Comparison of ENCODE assay signal across 13 cellular contexts in the genomic region with DNA sequence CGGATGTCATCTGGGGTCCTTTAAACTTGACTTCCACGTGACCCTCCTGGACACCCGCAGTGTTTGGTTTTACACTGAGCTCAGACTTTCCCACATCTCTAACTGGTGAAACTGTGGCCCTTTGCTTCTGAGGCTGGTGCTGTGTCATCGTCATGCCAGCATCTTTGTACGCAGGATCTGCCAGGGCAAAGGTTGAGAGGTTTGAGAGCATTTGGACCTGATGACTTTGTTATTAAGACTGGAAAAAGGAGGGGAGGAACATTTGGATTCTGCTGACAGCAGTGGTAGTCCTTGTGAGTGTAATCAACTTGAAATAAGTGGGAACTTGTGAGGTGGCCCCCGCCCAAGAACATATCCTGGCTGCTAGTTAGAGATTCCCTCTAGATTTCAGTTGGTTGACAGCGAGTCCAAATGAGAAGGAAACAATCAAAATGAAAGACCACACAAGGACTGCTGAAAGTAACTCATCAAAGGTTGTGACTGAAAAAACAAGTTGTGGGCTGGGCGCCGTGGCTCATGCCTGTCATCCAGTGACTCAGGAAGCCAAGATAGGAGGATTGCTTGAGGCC.
A peak's percentile ranks its signal among the peaks of the same experiment; 100 is the strongest.
DNase-seq lines count a peak whose midpoint lies in the region; ATAC-seq lines count a peak whose summit lies in the region.
"Had no signal": no experiment of that assay in that cellular context is flagged by ENCODE, and none has a peak within 500 bp of the region (broad histone marks: within the 10 kb centered on the region; RNA-seq: fewer than 3 reads in every experiment).

No MANE protein-coding gene starts in this region.

- H3K4me3 ChIP-seq in MG63 = no peak overlapping the region
- H3K4me3 ChIP-seq in naive thymus-derived CD4-positive, alpha-beta T cell (ENCODE audit: low read length) = no peak overlapping the region
- H3K4me3 ChIP-seq: K562, tibial artery had no signal

- no peaks in the 10 kb centered on the region for H3K27me3 ChIP-seq in MG63
- H3K27me3 ChIP-seq in naive thymus-derived CD4-positive, alpha-beta T cell (ENCODE audit: control insufficient read depth in 2 of 2, insufficient read depth in 2 of 2, low read length in 2 of 2) = no peaks in the 10 kb centered on the region
- H3K27me3 ChIP-seq: tibial artery had no signal

- peaks cover 3% of the 10 kb centered on the region; the same call in 1 of the 2 replicates for H3K9me3 ChIP-seq in MG63
- peaks cover 0 to 7% (median 0%) of the 10 kb centered on the region in 3 experiments for H3K9me3 ChIP-seq in naive thymus-derived CD4-positive, alpha-beta T cell (ENCODE audit: control insufficient read depth in 2 of 3, low read length in 3 of 3)

- ATAC-seq in activated naive CD4-positive, alpha-beta T cell treated with anti-CD3 and anti-CD28 coated beads, Interleukin-2, amount 50 U/mL, for 72 hours = peak; percentile 85 to 87
- ATAC-seq in naive thymus-derived CD4-positive, alpha-beta T cell = peak; percentile 78
- ATAC-seq in HG03521 (IDR thresholded peaks at IDR 0.05; ENCODE audit: unreplicated experiment) = no peak
- ATAC-seq: K562 had no signal

- H3K27ac Mint-ChIP-seq in activated naive CD4-positive, alpha-beta T cell treated with anti-CD3 and anti-CD28 coated beads, Interleukin-2, amount 50 U/mL, for 72 hours = peak overlapping the region; percentile 9 to 82
- H3K27ac Mint-ChIP-seq in naive thymus-derived CD4-positive, alpha-beta T cell = peak overlapping the region in 3 of 9 donors; percentile 36 to 46 (median 38)
- H3K27ac Mint-ChIP-seq: dendritic cell treated with granulocyte-macrophage colony-stimulating factor and Interleukin-4, amounts not matched to agents 40 ng/mL and 50 ng/mL, for 4 days had no signal

- H3K27ac ChIP-seq in naive thymus-derived CD4-positive, alpha-beta T cell (ENCODE audit: low read depth, low read length) = no peak overlapping the region
- H3K27ac ChIP-seq: tibial artery had no signal

- DNase-seq in Ammon's horn (ENCODE audit: low spot score) (peak; percentile 44), MG63 (peak; percentile 39), GM19238 (ENCODE audit: insufficient read length, low spot score) (no peak), MV-4-11 (lab: John Stamatoyannopoulos, UW) (no peak), HCEC 1CT (no peak)
- DNase-seq in activated naive CD4-positive, alpha-beta T cell treated with anti-CD3 and anti-CD28 coated beads, Interleukin-2, amount 50 U/mL, for 72 hours (ENCODE audit: low spot score in 2 of 2) = peak; percentile 72 to 73
- DNase-seq in naive thymus-derived CD4-positive, alpha-beta T cell = peak in 1 of 9 donors; percentile 59
- DNase-seq: CD4-positive, alpha-beta memory T cell; SHP77 had no signal

- CTCF ChIA-PET in naive thymus-derived CD4-positive, alpha-beta T cell (lab: Charles Lee) = interaction anchor here (0.7 to 1.0 kb wide), 5 partner anchors 14 to 117 kb away, joined by 3 read pairs; no protein-coding TSS in a partner anchor

- no peaks in the 10 kb centered on the region for H3K27me3 Mint-ChIP-seq in naive thymus-derived CD4-positive, alpha-beta T cell

- peaks cover 7 to 19% of the 10 kb centered on the region in 2 donors for H3K36me3 Mint-ChIP-seq in activated naive CD4-positive, alpha-beta T cell treated with anti-CD3 and anti-CD28 coated beads, Interleukin-2, amount 50 U/mL, for 72 hours
- H3K36me3 Mint-ChIP-seq in naive thymus-derived CD4-positive, alpha-beta T cell = peaks cover 0 to 10% (median 0%) of the 10 kb centered on the region in 5 donors

- peaks cover 0 to 11% of the 10 kb centered on the region in 2 donors for H3K9me3 Mint-ChIP-seq in activated naive CD4-positive, alpha-beta T cell treated with anti-CD3 and anti-CD28 coated beads, Interleukin-2, amount 50 U/mL, for 72 hours
- H3K9me3 Mint-ChIP-seq in naive thymus-derived CD4-positive, alpha-beta T cell = peaks cover 0 to 14% (median 7%) of the 10 kb centered on the region in 11 donors

- H3K36me3 ChIP-seq in MG63 = peaks cover 16% of the 10 kb centered on the region
- H3K36me3 ChIP-seq in naive thymus-derived CD4-positive, alpha-beta T cell (ENCODE audit: control insufficient read depth in 2 of 3, insufficient read depth in 3 of 3, low read length in 3 of 3) = no peaks in the 10 kb centered on the region

- intact Hi-C loops in naive thymus-derived CD4-positive, alpha-beta T cell (cut with micrococcal nuclease) = no loop called here

- H3K4me1 Mint-ChIP-seq in naive thymus-derived CD4-positive, alpha-beta T cell = peaks cover 5 to 25% (median 7%) of the 10 kb centered on the region in 7 donors

- H3K4me1 ChIP-seq in naive thymus-derived CD4-positive, alpha-beta T cell (ENCODE audit: control insufficient read depth in 2 of 2, insufficient read depth in 2 of 2, low read length in 2 of 2) = no peaks in the 10 kb centered on the region

- POLR2A ChIA-PET in naive thymus-derived CD4-positive, alpha-beta T cell (lab: Charles Lee) = interaction anchor here (2.1 kb wide), 1 partner anchor 13 kb away, joined by 6 read pairs; no protein-coding TSS in a partner anchor

- H3K4me3 Mint-ChIP-seq in naive thymus-derived CD4-positive, alpha-beta T cell = peak overlapping the region in 1 of 10 donors; percentile 4
- H3K4me3 Mint-ChIP-seq: CD4-positive, alpha-beta memory T cell; dendritic cell treated with granulocyte-macrophage colony-stimulating factor and Interleukin-4, amounts not matched to agents 40 ng/mL and 50 ng/mL, for 4 days had no signal

Comparison
In these comparisons a context has a peak if more than half of its experiments do, and no peak if none do; other contexts are left out.
1. DNase-seq: peak in Ammon's horn (single experiment), MG63 (single experiment) and activated naive CD4-positive, alpha-beta T cell treated with anti-CD3 and anti-CD28 coated beads, Interleukin-2, amount 50 U/mL, for 72 hours (2 of 2); none in GM19238 (single experiment), MV-4-11 (single experiment) and HCEC 1CT (single experiment).